In the genomic region with DNA sequence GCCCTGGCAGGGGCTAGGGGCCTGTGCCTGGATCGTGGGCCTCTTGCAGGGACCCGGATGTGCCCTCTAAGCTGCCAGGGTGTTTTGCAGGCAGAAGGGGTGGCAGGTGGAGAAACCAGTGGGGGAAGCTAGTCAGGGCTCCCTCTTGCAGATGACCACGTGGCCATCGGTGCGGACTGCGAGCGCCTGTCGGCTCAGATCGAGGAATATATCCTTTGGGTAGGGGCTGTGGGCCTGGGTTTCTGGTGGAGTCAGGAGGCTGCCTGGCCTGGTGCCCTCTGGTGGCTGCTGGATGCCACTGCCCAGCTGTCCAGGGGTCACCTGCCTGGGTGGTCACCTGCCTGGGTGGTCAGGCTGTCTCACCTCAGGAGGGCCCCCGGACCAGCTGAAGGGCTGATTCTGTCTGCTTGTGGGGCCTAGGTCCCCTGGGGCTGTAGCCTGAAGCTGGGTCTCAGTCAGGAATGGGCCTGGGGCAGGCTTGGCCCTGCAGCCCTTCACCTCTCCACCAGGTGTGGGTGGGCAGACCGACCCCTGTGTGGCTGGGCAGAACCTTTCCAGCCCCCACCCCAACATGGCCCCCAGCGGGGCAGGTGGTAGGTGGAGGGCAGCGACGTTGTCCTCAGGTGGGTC, we compare ENCODE assay signal across 10 cellular contexts. TPM values are rescaled to one million over a fixed set of nuclear protein-coding genes. Genes with fewer than 3 reads are reported as not detected.
DNase-seq lines count a peak whose midpoint lies in the region; ATAC-seq and TF ChIP-seq lines count a peak whose summit lies in the region.
"Had no signal": no experiment of that assay in that cellular context is flagged by ENCODE, and none has a peak within 500 bp of the region (broad histone marks: within the 10 kb centered on the region; RNA-seq: fewer than 3 reads in every experiment).

No MANE protein-coding gene starts in this region.

- no peaks in the 10 kb centered on the region for H3K27me3 ChIP-seq in endodermal cell (ENCODE audit: control insufficient read depth, insufficient read depth, low read length, poor library complexity, severe bottlenecking)
- H3K27me3 ChIP-seq in psoas muscle (ENCODE audit: insufficient read depth in 3 of 3, low read length in 2 of 3): no peaks in the 10 kb centered on the region

- H3K36me3 ChIP-seq in endodermal cell (ENCODE audit: control insufficient read depth, insufficient read depth, low read length): no peaks in the 10 kb centered on the region
- H3K36me3 ChIP-seq in psoas muscle (ENCODE audit: insufficient read depth in 1 of 2, low read depth in 1 of 2): peaks cover 0 to 10% of the 10 kb centered on the region in 2 donors

- H3K4me1 ChIP-seq in endodermal cell (ENCODE audit: control insufficient read depth, insufficient read depth, low read length) (no peaks in the 10 kb centered on the region), psoas muscle (no peaks in the 10 kb centered on the region)

- H3K4me1 Mint-ChIP-seq in endodermal cell: peaks cover 7% of the 10 kb centered on the region

- H3K4me3 ChIP-seq in NB4 (ENCODE audit: low read depth, low read length) (no peak overlapping the region), endodermal cell (ENCODE audit: low read length) (no peak overlapping the region), psoas muscle (no peak overlapping the region)

- 75 to 77% methylated on average over 9 to 14 of the region's 14 CpGs for WGBS in endodermal cell (ENCODE audit: insufficient coverage in 1 of 2, insufficient read length in 1 of 2), 2 experiments
- 51 to 63% (median 59%) methylated on average over 14 of the region's 14 CpGs for WGBS in psoas muscle, 3 donors

- H3K27me3 Mint-ChIP-seq in endodermal cell (ENCODE audit: insufficient read depth): no peaks in the 10 kb centered on the region
- H3K27me3 Mint-ChIP-seq: CD4-positive, CD25-positive, alpha-beta regulatory T cell; stimulated activated naive CD8-positive, alpha-beta T cell treated with anti-CD3 and anti-CD28 coated beads, Interleukin-15, Interleukin-2, amounts not matched to agents 100 ng/mL and 50 ng/mL, for 24 hours had no signal

- TF ChIP-seq CTCF in NB4 (IDR thresholded peaks at IDR 0.05; ENCODE audit: low read depth, low read length) (peak; percentile 93), endodermal cell (conservative IDR thresholded peaks at IDR 0.05) (peak; percentile 97), psoas muscle (IDR thresholded peaks at IDR 0.05) (peak; percentile 42)

- H3K36me3 Mint-ChIP-seq in endodermal cell (ENCODE audit: low read depth): peaks cover 4% of the 10 kb centered on the region

- no peak overlapping the region for H3K27ac Mint-ChIP-seq in endodermal cell
- H3K27ac Mint-ChIP-seq: stimulated activated naive CD8-positive, alpha-beta T cell treated with anti-CD3 and anti-CD28 coated beads, Interleukin-15, Interleukin-2, amounts not matched to agents 100 ng/mL and 50 ng/mL, for 24 hours had no signal

- no peak for TF ChIP-seq POLR2A in NB4 (IDR thresholded peaks at IDR 0.05; ENCODE audit: extremely low read depth, insufficient read length)

- ATAC-seq in psoas muscle: peak in 3 of 4 donors; percentile 38 to 50 (median 39)
- ATAC-seq in GM18498 (IDR thresholded peaks at IDR 0.05; ENCODE audit: unreplicated experiment): no peak
- no peak for ATAC-seq in esophagus mucosa

- H3K9me3 ChIP-seq in endodermal cell (ENCODE audit: control insufficient read depth, low read length): no peaks in the 10 kb centered on the region
- H3K9me3 ChIP-seq in psoas muscle: no peaks in the 10 kb centered on the region

- H3K4me3 Mint-ChIP-seq in endodermal cell: no peak overlapping the region
- H3K4me3 Mint-ChIP-seq: CD4-positive, CD25-positive, alpha-beta regulatory T cell; stimulated activated naive CD8-positive, alpha-beta T cell treated with anti-CD3 and anti-CD28 coated beads, Interleukin-15, Interleukin-2, amounts not matched to agents 100 ng/mL and 50 ng/mL, for 24 hours had no signal

- H3K9ac ChIP-seq in endodermal cell (ENCODE audit: extremely low read depth, low read length, poor library complexity, severe bottlenecking): no peak overlapping the region

- DNase-seq in NCI-H1417 (lab: John Stamatoyannopoulos, UW): peak in 2 of 3 experiments; percentile 62 to 71
- no peak for DNase-seq in NCI-H1417 treated with DMSO at 0.1 percent for 48 hours (lab: John Stamatoyannopoulos, UW)
- peak; percentile 58 for DNase-seq in NB4 (ENCODE audit: low read depth)
- DNase-seq in endodermal cell: peak; percentile 89
- no peak for DNase-seq in psoas muscle
- no peak for DNase-seq in T-helper 9 cell

- H3K9me3 Mint-ChIP-seq in endodermal cell: no peaks in the 10 kb centered on the region
- H3K9me3 Mint-ChIP-seq: CD4-positive, CD25-positive, alpha-beta regulatory T cell; stimulated activated naive CD8-positive, alpha-beta T cell treated with anti-CD3 and anti-CD28 coated beads, Interleukin-15, Interleukin-2, amounts not matched to agents 100 ng/mL and 50 ng/mL, for 24 hours had no signal

- H3K27ac ChIP-seq in endodermal cell (ENCODE audit: low read depth, low read length) (no peak overlapping the region), psoas muscle (no peak overlapping the region)

- intact Hi-C loops in psoas muscle (cut with DNase I): no loop called here

RNA-seq across cellular contexts. Expression of a gene that starts 6.7 kb away (rescaled TPM):
- total RNA-seq in endodermal cell (100 to 1,000 TPM in 1 of 2 donors, 10 to 100 TPM in 1; 64.3 to 110 TPM), psoas muscle (10 to 100 TPM; 30.2 to 43.4 (median 37.6) TPM), esophagus mucosa (6.8 TPM)
- polyA plus RNA-seq in endodermal cell (2013, experiment 1 of 2): 82.9 TPM
- polyA plus RNA-seq in endodermal cell (2013, experiment 2 of 2): 77.1 TPM
- 10 to 100 TPM; 15.1 to 24.9 (median 15.6) TPM for polyA plus RNA-seq in psoas muscle

RNA-seq across cellular contexts. Expression of a gene that starts 9.6 kb away (rescaled TPM):
- 10 to 100 TPM; 14.6 to 15.8 TPM for total RNA-seq in endodermal cell
- 10.7 TPM for polyA plus RNA-seq in endodermal cell (2013, experiment 1 of 2)
- 10.8 TPM for polyA plus RNA-seq in endodermal cell (2013, experiment 2 of 2)
- 1 to 10 TPM; 2.0 to 3.5 (median 2.4) TPM for total RNA-seq in psoas muscle
- polyA plus RNA-seq in psoas muscle: 1 to 10 TPM; 3.7 to 5.7 (median 3.8) TPM
- 6.1 TPM for total RNA-seq in esophagus mucosa

RNA-seq across cellular contexts. Expression of a gene that starts 10.2 kb away (rescaled TPM):
- total RNA-seq in endodermal cell (1 to 10 TPM; 4.1 to 5.5 TPM), psoas muscle (under 1 TPM; 0.17 to 0.94 (median 0.21) TPM), esophagus mucosa (0.12 TPM)
- 3.0 TPM for polyA plus RNA-seq in endodermal cell (2013, experiment 1 of 2)
- 2.8 TPM for polyA plus RNA-seq in endodermal cell (2013, experiment 2 of 2)
- under 1 TPM; 0.03 to 0.08 (median 0.08) TPM for polyA plus RNA-seq in psoas muscle

RNA-seq across cellular contexts. Expression of a gene that starts 14.5 kb away (rescaled TPM):
- total RNA-seq in endodermal cell: not detected
- polyA plus RNA-seq in endodermal cell (2013, experiment 1 of 2): not detected
- not detected for polyA plus RNA-seq in endodermal cell (2013, experiment 2 of 2)
- not detected for total RNA-seq in psoas muscle
- polyA plus RNA-seq in psoas muscle: not detected
- total RNA-seq in esophagus mucosa: 0.36 TPM
- total RNA-seq: CD4-positive, CD25-positive, alpha-beta regulatory T cell had no signal

RNA-seq across cellular contexts. Expression of a gene that starts 20.3 kb away (rescaled TPM):
- total RNA-seq in endodermal cell (1 to 10 TPM; 2.3 to 2.8 TPM), psoas muscle (10 to 100 TPM; 11.7 to 50.8 (median 30.5) TPM), esophagus mucosa (5.4 TPM)
- polyA plus RNA-seq in endodermal cell (2013, experiment 1 of 2): 0.57 TPM
- 0.95 TPM for polyA plus RNA-seq in endodermal cell (2013, experiment 2 of 2)
- 10 to 100 TPM in 1 of 3 donors, 1 to 10 TPM in 2; 4.2 to 15.4 (median 6.5) TPM for polyA plus RNA-seq in psoas muscle
- total RNA-seq: CD4-positive, CD25-positive, alpha-beta regulatory T cell had no signal
- polyA plus RNA-seq: CD4-positive, CD25-positive, alpha-beta regulatory T cell had no signal

Comparison
In these comparisons a context has a peak if more than half of its experiments do, and no peak if none do; other contexts are left out.
1. DNase-seq: peak in NCI-H1417 (2 of 3), NB4 (single experiment) and endodermal cell (single experiment); none in NCI-H1417 treated with DMSO at 0.1 percent for 48 hours (single experiment), psoas muscle (0 of 2) and T-helper 9 cell (single experiment).
2. CTCF ChIP-seq: peak in every context shown above with its lines; median percentile 97 in endodermal cell; 93 in NB4; 42 in psoas muscle.
3. ATAC-seq: peak in psoas muscle (3 of 4); none in GM18498 (single experiment) and esophagus mucosa (single experiment).